ENCODE assay signal across 12 cellular contexts in genomic region chr2:120177973-120178372, GRCh38. TPM values are rescaled to one million over a fixed set of nuclear protein-coding genes. Genes with fewer than 3 reads are reported as not detected.
A peak's percentile ranks its signal among the peaks of the same experiment; 100 is the strongest.
DNase-seq lines count a peak whose midpoint lies in the region; ATAC-seq and TF ChIP-seq lines count a peak whose summit lies in the region.
"Had no signal": no experiment of that assay in that cellular context is flagged by ENCODE, and none has a peak within 500 bp of the region (broad histone marks: within the 10 kb centered on the region; RNA-seq: fewer than 3 reads in every experiment).

No MANE protein-coding gene starts in this region.

- no peaks in the 10 kb centered on the region for H3K79me2 ChIP-seq in OCI-LY3 (ENCODE audit: low read length)

- H3K4me3 ChIP-seq in OCI-LY3 (ENCODE audit: low read length): no peak overlapping the region
- peak overlapping the region; percentile 58 for H3K4me3 ChIP-seq in effector memory CD4-positive, alpha-beta T cell (ENCODE audit: insufficient read depth, low read depth, low read length, poor library complexity, severe bottlenecking)
- no peak overlapping the region for H3K4me3 ChIP-seq in foreskin fibroblast (ENCODE audit: low read depth in 1 of 2, low read length in 2 of 2)
- H3K4me3 ChIP-seq in testis: no peak overlapping the region
- H3K4me3 ChIP-seq: ovary had no signal

- no peak overlapping the region for H3K9ac ChIP-seq in OCI-LY3 (ENCODE audit: low read length)

- H3K27me3 Mint-ChIP-seq in activated CD8-positive, alpha-beta memory T cell treated with anti-CD3 and anti-CD28 coated beads, Interleukin-2, amount 10 ng/mL, durations not matched to agents 7 days and 5 days: no peaks in the 10 kb centered on the region
- H3K27me3 Mint-ChIP-seq in stimulated activated naive B cell treated with anti-CD40 and anti-IgM and Interleukin-4, amounts not matched to agents 10 μg/mL and 1 μg/mL and 100 μg/mL, for 72 hours: no peaks in the 10 kb centered on the region

- H3K9me3 ChIP-seq in OCI-LY3 (ENCODE audit: insufficient read depth, low read length): no peaks in the 10 kb centered on the region
- no peaks in the 10 kb centered on the region for H3K9me3 ChIP-seq in effector memory CD4-positive, alpha-beta T cell (ENCODE audit: control insufficient read depth, low read length)
- H3K9me3 ChIP-seq in testis: no peaks in the 10 kb centered on the region
- H3K9me3 ChIP-seq: ovary had no signal

- H2AFZ ChIP-seq in OCI-LY3 (ENCODE audit: low read depth, low read length): no peak overlapping the region

- H3K4me1 ChIP-seq in OCI-LY3 (ENCODE audit: low read length) (peaks cover 24% of the 10 kb centered on the region), testis (peaks cover 3% of the 10 kb centered on the region)
- H3K4me1 ChIP-seq in effector memory CD4-positive, alpha-beta T cell (ENCODE audit: control insufficient read depth, insufficient read depth, low read length, poor library complexity, severe bottlenecking): peaks cover 37% of the 10 kb centered on the region

- H3K4me3 Mint-ChIP-seq in activated CD8-positive, alpha-beta memory T cell treated with anti-CD3 and anti-CD28 coated beads, Interleukin-2, amount 10 ng/mL, durations not matched to agents 7 days and 5 days: peak overlapping the region; percentile 89
- H3K4me3 Mint-ChIP-seq in stimulated activated naive B cell treated with anti-CD40 and anti-IgM and Interleukin-4, amounts not matched to agents 10 μg/mL and 1 μg/mL and 100 μg/mL, for 72 hours: peak overlapping the region; percentile 29 to 62

- peaks cover 62% of the 10 kb centered on the region for H3K4me1 Mint-ChIP-seq in activated CD8-positive, alpha-beta memory T cell treated with anti-CD3 and anti-CD28 coated beads, Interleukin-2, amount 10 ng/mL, durations not matched to agents 7 days and 5 days
- peaks cover 29 to 46% of the 10 kb centered on the region in 2 donors for H3K4me1 Mint-ChIP-seq in stimulated activated naive B cell treated with anti-CD40 and anti-IgM and Interleukin-4, amounts not matched to agents 10 μg/mL and 1 μg/mL and 100 μg/mL, for 72 hours

- peaks cover 7% of the 10 kb centered on the region; the same call in 1 of the 2 replicates for H4K20me1 ChIP-seq in OCI-LY3 (ENCODE audit: insufficient read depth, low read length)

- TF ChIP-seq CTCF in OCI-LY3 (IDR thresholded peaks at IDR 0.05; ENCODE audit: low read depth, low read length): no peak
- no peak for TF ChIP-seq CTCF in foreskin fibroblast (IDR thresholded peaks at IDR 0.05; ENCODE audit: low read depth, low read length)
- no peak for TF ChIP-seq CTCF in testis (IDR thresholded peaks at IDR 0.05)

- H3K27ac Mint-ChIP-seq in activated CD8-positive, alpha-beta memory T cell treated with anti-CD3 and anti-CD28 coated beads, Interleukin-2, amount 10 ng/mL, durations not matched to agents 7 days and 5 days: peak overlapping the region; percentile 96
- peak overlapping the region; percentile 60 for H3K27ac Mint-ChIP-seq in stimulated activated naive B cell treated with anti-CD40 and anti-IgM and Interleukin-4, amounts not matched to agents 10 μg/mL and 1 μg/mL and 100 μg/mL, for 72 hours

- H3K27ac ChIP-seq in OCI-LY3 (ENCODE audit: low read length): peak overlapping the region; percentile 85; the same call in 1 of the 2 replicates
- peak overlapping the region; percentile 82 for H3K27ac ChIP-seq in effector memory CD4-positive, alpha-beta T cell (ENCODE audit: insufficient read depth, low read length, poor library complexity, severe bottlenecking)
- no peak overlapping the region for H3K27ac ChIP-seq in testis
- H3K27ac ChIP-seq: ovary had no signal

- TF ChIP-seq POLR2A in testis (IDR thresholded peaks at IDR 0.05): no peak

- H3K27me3 ChIP-seq in OCI-LY3 (ENCODE audit: low read depth, low read length): no peaks in the 10 kb centered on the region
- H3K27me3 ChIP-seq in effector memory CD4-positive, alpha-beta T cell (replicated peaks; ENCODE audit: control insufficient read depth, insufficient read depth, low read length, poor library complexity, severe bottlenecking): no peaks in the 10 kb centered on the region
- no peaks in the 10 kb centered on the region for H3K27me3 ChIP-seq in testis
- H3K27me3 ChIP-seq: ovary had no signal

- peaks cover 3% of the 10 kb centered on the region for H3K36me3 Mint-ChIP-seq in activated CD8-positive, alpha-beta memory T cell treated with anti-CD3 and anti-CD28 coated beads, Interleukin-2, amount 10 ng/mL, durations not matched to agents 7 days and 5 days
- peaks cover 11 to 12% of the 10 kb centered on the region in 2 donors for H3K36me3 Mint-ChIP-seq in stimulated activated naive B cell treated with anti-CD40 and anti-IgM and Interleukin-4, amounts not matched to agents 10 μg/mL and 1 μg/mL and 100 μg/mL, for 72 hours

- CTCF ChIA-PET in activated CD8-positive, alpha-beta memory T cell treated with anti-CD3 and anti-CD28 coated beads, Interleukin-2, amount 10 ng/mL, durations not matched to agents 7 days and 5 days (lab: Charles Lee): interaction anchor here (0.6 to 6.4 kb wide), 11 partner anchors 53 to 537 kb away, joined by 3 to 93 read pairs (median 3); no protein-coding TSS in a partner anchor

- DNase-seq in activated CD8-positive, alpha-beta memory T cell treated with anti-CD3 and anti-CD28 coated beads, Interleukin-2, amount 10 ng/mL, durations not matched to agents 7 days and 5 days: no peak
- DNase-seq in activated CD8-positive, alpha-beta memory T cell treated with anti-CD3 and anti-CD28 coated beads for 24 hours: no peak
- DNase-seq in effector memory CD4-positive, alpha-beta T cell: no peak
- DNase-seq in stimulated activated naive B cell treated with anti-CD40 and anti-IgM and Interleukin-4, amounts not matched to agents 10 μg/mL and 1 μg/mL and 100 μg/mL, for 72 hours: no peak
- DNase-seq in foreskin fibroblast: no peak
- DNase-seq in testis: no peak
- DNase-seq: mesenchymal stem cell, NCI-H226, ovary, PC-3 had no signal

- 92 to 96% methylated on average over 6 to 7 of the region's 7 CpGs for WGBS in testis, 2 donors

- H3K9me3 Mint-ChIP-seq in activated CD8-positive, alpha-beta memory T cell treated with anti-CD3 and anti-CD28 coated beads, Interleukin-2, amount 10 ng/mL, durations not matched to agents 7 days and 5 days (ENCODE audit: low read depth): no peaks in the 10 kb centered on the region
- no peaks in the 10 kb centered on the region for H3K9me3 Mint-ChIP-seq in stimulated activated naive B cell treated with anti-CD40 and anti-IgM and Interleukin-4, amounts not matched to agents 10 μg/mL and 1 μg/mL and 100 μg/mL, for 72 hours

- intact Hi-C loops in testis (cut with DNase I; ENCODE audit: low total_unique reads): no loop called here

- H3K36me3 ChIP-seq in OCI-LY3 (replicated peaks; ENCODE audit: low read depth, low read length) (peaks cover 54% of the 10 kb centered on the region), testis (ENCODE audit: low read depth, missing control alignments) (no peaks in the 10 kb centered on the region)
- no peaks in the 10 kb centered on the region for H3K36me3 ChIP-seq in effector memory CD4-positive, alpha-beta T cell (ENCODE audit: control insufficient read depth, insufficient read depth, low read length)
- H3K36me3 ChIP-seq: ovary had no signal

- peak overlapping the region; percentile 92; the same call in 1 of the 2 replicates for H3K4me2 ChIP-seq in OCI-LY3 (ENCODE audit: low read length)

- no peak for ATAC-seq in activated CD8-positive, alpha-beta memory T cell treated with anti-CD3 and anti-CD28 coated beads, Interleukin-2, amount 10 ng/mL, durations not matched to agents 7 days and 5 days
- ATAC-seq in stimulated activated naive B cell treated with anti-CD40 and anti-IgM and Interleukin-4, amounts not matched to agents 10 μg/mL and 1 μg/mL and 100 μg/mL, for 72 hours (replicated peaks): no peak
- no peak for ATAC-seq in GM19452 (IDR thresholded peaks at IDR 0.05; ENCODE audit: unreplicated experiment)
- ATAC-seq: PC-3 had no signal

RNA-seq across cellular contexts. Expression of gene TMEM185B, which starts 45.2 kb away (rescaled TPM):
- total RNA-seq in activated CD8-positive, alpha-beta memory T cell treated with anti-CD3 and anti-CD28 coated beads, Interleukin-2, amount 10 ng/mL, durations not matched to agents 7 days and 5 days: 10 to 100 TPM; 20.3 to 21.4 TPM
- total RNA-seq in testis: 10 to 100 TPM; 63.4 to 72.5 TPM
- 41.2 TPM for polyA plus RNA-seq in testis (ENCODE audit: insufficient read depth, low read depth, low replicate concordance)

Comparison
In these comparisons a context has a peak if more than half of its experiments do, and no peak if none do; other contexts are left out.
1. H3K27ac ChIP-seq: peak in OCI-LY3 (single experiment) and effector memory CD4-positive, alpha-beta T cell (single experiment); none in testis (0 of 2).